8 cellular contexts compared by ENCODE assay signal in genomic region chr1:206202789-206203363, GRCh38. TPM values are rescaled to one million over a fixed set of nuclear protein-coding genes. Genes with fewer than 3 reads are reported as not detected.
A peak's percentile ranks its signal among the peaks of the same experiment; 100 is the strongest.
DNase-seq lines count a peak whose midpoint lies in the region; ATAC-seq and TF ChIP-seq lines count a peak whose summit lies in the region.
"Not testable (repeated sequence)": the region's sequence is repeated elsewhere in the genome, so short reads cannot be mapped to it uniquely, and the experiment has no call there.

Gene FAM72A, minus strand, starts transcription at chr1:206202839. Its CDS starts 814 bp downstream, at chr1:206202025.

- CTCF ChIA-PET in CD8-positive, alpha-beta T cell (lab: Charles Lee) = not testable (repeated sequence)

- not testable (repeated sequence) for H3K9ac ChIP-seq in HUES48 (ENCODE audit: low read depth, low read length)

- not testable (repeated sequence) for H3K9me3 ChIP-seq in CD8-positive, alpha-beta T cell (ENCODE audit: low read length); HUES48 (ENCODE audit: control insufficient read depth, insufficient read depth, low read length); ectodermal cell (ENCODE audit: control insufficient read depth, low read length)

- not testable (repeated sequence) for H3K27ac ChIP-seq in CD8-positive, alpha-beta T cell (ENCODE audit: low read depth, low read length); HUES48 (ENCODE audit: low read depth, low read length); ectodermal cell (ENCODE audit: insufficient read depth, low read depth, low read length, poor library complexity, severe bottlenecking)

- H3K27me3 ChIP-seq in CD8-positive, alpha-beta T cell (ENCODE audit: insufficient read depth, low read length); HUES48 (ENCODE audit: control insufficient read depth, insufficient read depth, low read length); ectodermal cell (ENCODE audit: control insufficient read depth, insufficient read depth, low read length, poor library complexity, severe bottlenecking): not testable (repeated sequence)

- peak within 1 kb of the TSS; percentile 37 for H3K4me3 ChIP-seq in CD8-positive, alpha-beta T cell (ENCODE audit: low read depth, low read length)
- H3K4me3 ChIP-seq in HUES48 (ENCODE audit: low read depth, low read length) (peak within 1 kb of the TSS; percentile 60), ectodermal cell (ENCODE audit: insufficient read depth, low read depth, low read length) (peak within 1 kb of the TSS; percentile 43)

- H3K36me3 ChIP-seq in CD8-positive, alpha-beta T cell (ENCODE audit: insufficient read depth, low read length); HUES48 (ENCODE audit: control insufficient read depth, insufficient read depth, low read length); ectodermal cell (ENCODE audit: control insufficient read depth, insufficient read depth, low read length): not testable (repeated sequence)

- DNase-seq in CD8-positive, alpha-beta T cell = peak; percentile 90 to 99 (median 94)
- peak; percentile 96 for DNase-seq in NK-92 treated with Interleukin-12 subunit alpha and Interleukin-12 subunit beta, amount 100 ng/mL, for 24 hours (lab: John Stamatoyannopoulos, UW)
- peak; percentile 85 to 92 for DNase-seq in activated CD8-positive, alpha-beta memory T cell treated with anti-CD3 and anti-CD28 coated beads for 1 hour (ENCODE audit: extremely low read depth in 1 of 2, low read depth in 1 of 2)
- DNase-seq in medulla oblongata (ENCODE audit: extremely low spot score) = peak; percentile 100
- DNase-seq in stimulated activated CD4-positive, alpha-beta T cell treated with anti-CD3 and anti-CD28 coated beads, TNF-alpha, amount 100 ng/mL, for 24 hours (ENCODE audit: low read depth in 3 of 3) = peak; percentile 87 to 95 (median 94)

- H3K4me3 Mint-ChIP-seq in CD8-positive, alpha-beta T cell = peak within 1 kb of the TSS; percentile 83

- H3K4me1 Mint-ChIP-seq in CD8-positive, alpha-beta T cell (ENCODE audit: low read depth) = not testable (repeated sequence)

- TF ChIP-seq CTCF in CD8-positive, alpha-beta T cell (IDR thresholded peaks at IDR 0.05) = not testable (repeated sequence)

- not testable (repeated sequence) for H3K9me3 Mint-ChIP-seq in CD8-positive, alpha-beta T cell

- intact Hi-C loops in CD8-positive, alpha-beta T cell (cut with DNase I, micrococcal nuclease) = not testable (repeated sequence)

- peak; percentile 82 for ATAC-seq in CD8-positive, alpha-beta T cell
- peak; percentile 89 for ATAC-seq in GM21528 (IDR thresholded peaks at IDR 0.05; ENCODE audit: low FRiP score, unreplicated experiment)

- not testable (repeated sequence) for H3K36me3 Mint-ChIP-seq in CD8-positive, alpha-beta T cell

- H3K27ac Mint-ChIP-seq in CD8-positive, alpha-beta T cell = not testable (repeated sequence)

- not testable (repeated sequence) for H3K4me1 ChIP-seq in CD8-positive, alpha-beta T cell (ENCODE audit: insufficient read depth, low read length); HUES48 (ENCODE audit: control insufficient read depth, insufficient read depth, low read length); ectodermal cell (ENCODE audit: control insufficient read depth, insufficient read depth, low read length)

- H3K27me3 Mint-ChIP-seq in CD8-positive, alpha-beta T cell (ENCODE audit: low read depth) = not testable (repeated sequence)

- WGBS in ectodermal cell, 2 experiments = 0% methylated on average over 18 to 19 of the region's 36 CpGs

- POLR2A ChIA-PET in CD8-positive, alpha-beta T cell (lab: Charles Lee) = not testable (repeated sequence)

RNA-seq across cellular contexts. Expression of gene FAM72A, which starts in this region (rescaled TPM):
- total RNA-seq in CD8-positive, alpha-beta T cell = not detected
- 16.3 TPM for polyA plus RNA-seq in ectodermal cell (2013, experiment 1 of 4)
- 11.5 TPM for polyA plus RNA-seq in ectodermal cell (2013, experiment 2 of 4)
- 17.1 TPM for polyA plus RNA-seq in ectodermal cell (2013, experiment 3 of 4)
- polyA plus RNA-seq in ectodermal cell (2013, experiment 4 of 4) = 11.9 TPM

Comparison
In these comparisons a context has a peak if more than half of its experiments do, and no peak if none do; other contexts are left out.
1. Peak in DNase-seq, ATAC-seq and H3K4me3 ChIP-seq in CD8-positive, alpha-beta T cell; RNA of the gene not detected or under 1 TPM.